In the genomic region with DNA sequence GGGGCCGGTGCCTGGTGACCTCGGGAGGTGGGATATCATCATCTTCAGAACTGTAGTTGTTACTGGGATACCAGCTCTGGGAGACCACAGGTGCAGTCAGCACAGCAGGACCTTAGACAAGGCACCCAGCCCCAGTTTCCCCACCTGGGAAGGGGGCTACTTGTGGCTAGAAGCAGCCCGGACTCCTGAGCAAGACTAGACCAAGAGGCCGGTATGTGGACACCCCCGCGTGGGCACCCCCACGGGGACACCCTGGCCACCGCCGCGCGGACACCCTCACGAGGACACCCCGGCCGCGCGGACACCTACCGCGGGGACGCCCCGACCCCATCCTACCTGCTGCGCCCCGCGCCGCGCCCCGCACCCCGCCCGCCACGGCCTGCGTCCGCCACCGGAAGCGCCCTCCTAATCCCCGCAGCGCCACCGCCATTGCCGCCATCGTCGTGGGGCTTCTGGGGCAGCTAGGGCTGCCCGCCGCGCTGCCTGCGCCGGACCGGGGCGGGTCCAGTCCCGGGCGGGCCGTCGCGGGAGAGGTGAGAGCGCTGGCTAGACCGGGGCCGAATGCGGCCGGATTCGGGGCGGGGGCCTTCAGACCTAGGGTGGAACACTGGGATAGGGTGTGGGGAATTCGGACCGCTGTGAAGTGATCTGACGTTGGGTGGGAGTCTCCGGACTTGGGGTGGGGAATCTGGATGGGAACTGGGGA, we compare ENCODE assay signal across 8 cellular contexts. TPM values are rescaled to one million over a fixed set of nuclear protein-coding genes. Genes with fewer than 3 reads are reported as not detected.
A peak's percentile ranks its signal among the peaks of the same experiment; 100 is the strongest.
DNase-seq lines count a peak whose midpoint lies in the region; ATAC-seq, FAIRE-seq and TF ChIP-seq lines count a peak whose summit lies in the region.

A gene (plus strand): TSS at position 408 of the 706 bp plus-strand sequence. CDS start 20,755 bp downstream, outside the sequence.
A gene (minus strand): TSS at position 454 of the 706 bp plus-strand sequence. CDS start 15 bp downstream, at position 439.

- peak within 1 kb of the TSS; percentile 100 for H3K9ac ChIP-seq in GM12878 (ENCODE audit: control insufficient read depth, insufficient read depth, low read length)
- H3K9ac ChIP-seq in iPS-15b (ENCODE audit: low read depth, low read length): peak within 1 kb of the TSS; percentile 79
- H3K9ac ChIP-seq in skeletal muscle satellite cell (ENCODE audit: low read depth, low read length): peak within 1 kb of the TSS; percentile 100

- H3K4me1 Mint-ChIP-seq in IgD-negative memory B cell: peaks cover 19 to 31% (median 29%) of the 10 kb centered on the region in 3 donors

- in situ Hi-C loops in GM12878 (cut with MboI): no loop called here

- H3K27ac Mint-ChIP-seq in IgD-negative memory B cell: peak within 1 kb of the TSS; percentile 90 to 96 (median 92)

- H3K4me2 ChIP-seq in GM12878 (ENCODE audit: control insufficient read depth, insufficient read depth) (peak within 1 kb of the TSS; percentile 97), skeletal muscle satellite cell (ENCODE audit: low read length) (peak within 1 kb of the TSS; percentile 88)

- ATAC-seq in GM12878 (peak; percentile 91), HG03565 (IDR thresholded peaks at IDR 0.05; ENCODE audit: unreplicated experiment) (no peak)

- POLR2A ChIA-PET in GM12878 (lab: Charles Lee): interaction anchor here (0.5 kb wide), 1 partner anchor 379 kb away, joined by 5 read pairs; no protein-coding TSS in a partner anchor

- H3K36me3 Mint-ChIP-seq in IgD-negative memory B cell: peaks cover 7% of the 10 kb centered on the region

- RAD21 ChIA-PET in GM12878 (lab: Charles Lee; ENCODE audit: unreplicated experiment): interaction anchor here (0.7 to 2.2 kb wide), 2 partner anchors 86 to 166 kb away, joined by 3 to 7 read pairs; no protein-coding TSS in a partner anchor

- DNase-seq in NCI-H345 (lab: John Stamatoyannopoulos, UW) (peak; percentile 54), NCI-H345 treated with DMSO at 0.1 percent for 48 hours (lab: John Stamatoyannopoulos, UW; ENCODE audit: unreplicated experiment) (no peak), T1000 (lab: John Stamatoyannopoulos, UW) (peak; percentile 35), GM12878 (ENCODE audit: low read depth, low spot score) (no peak)

- WGBS in GM12878 (ENCODE audit: insufficient coverage, insufficient replicate concordance, low lambda C conversion rate, missing lambda C conversion rate): 2% methylated on average over 49 of the region's 62 CpGs

- FAIRE-seq in GM12878 (lab: Jason Lieb, UNC): no peak

- no peak for TF ChIP-seq CTCF in GM12878 (IDR thresholded peaks at IDR 0.05 in 2 of 3, conservative IDR thresholded peaks at IDR 0.05 in 1 of 3; ENCODE audit: control insufficient read depth in 2 of 3, extremely low read depth in 1 of 3, insufficient read depth in 1 of 3, low read depth in 3 of 3, low read length in 3 of 3)

- no peaks in the 10 kb centered on the region for H4K20me1 ChIP-seq in GM12878 (ENCODE audit: control insufficient read depth, insufficient read depth)

- peaks cover 0 to 3% (median 2%) of the 10 kb centered on the region in 3 donors for H3K9me3 Mint-ChIP-seq in IgD-negative memory B cell

- intact Hi-C loops in GM12878 (cut with micrococcal nuclease; ENCODE audit: unreplicated experiment): loop anchor here (5.0 kb wide), 1 partner anchor 84 kb away; no protein-coding TSS in a partner anchor

- TF ChIP-seq POLR2A in GM12878 (IDR thresholded peaks at IDR 0.05; ENCODE audit: low read depth, low read length): peak; percentile 93

- peaks cover 39% of the 10 kb centered on the region for H3K79me2 ChIP-seq in GM12878 (ENCODE audit: control insufficient read depth, insufficient read depth, low read length)

- CTCF ChIA-PET in GM12878 (lab: Yijun Ruan, JAX): interaction anchor here (1.3 to 2.0 kb wide), 3 partner anchors 14 to 211 kb away, joined by 3 to 8 read pairs (median 4); no protein-coding TSS in a partner anchor

- H3K4me1 ChIP-seq in GM12878 (ENCODE audit: control insufficient read depth, insufficient read depth, low read length): peaks cover 15% of the 10 kb centered on the region; the same call in 1 of the 2 replicates
- peaks cover 6% of the 10 kb centered on the region for H3K4me1 ChIP-seq in iPS-15b (ENCODE audit: control insufficient read depth, insufficient read depth, low read length)
- H3K4me1 ChIP-seq in skeletal muscle satellite cell (ENCODE audit: control insufficient read depth, insufficient read depth, low read length): peaks cover 36% of the 10 kb centered on the region

- BruUV-seq in GM12878 (replicated peaks; lab: Mats Ljungman, UMichigan): no TSS peak

- SMC1A ChIA-PET in GM12878 (lab: Charles Lee; ENCODE audit: uncharacterized antibody, unreplicated experiment): no interaction called here

- H3K27me3 Mint-ChIP-seq in IgD-negative memory B cell: no peaks in the 10 kb centered on the region

- H3K9me3 ChIP-seq in GM12878 (replicated peaks; ENCODE audit: control insufficient read depth, insufficient read depth, low read length) (no peaks in the 10 kb centered on the region), iPS-15b (ENCODE audit: control insufficient read depth, insufficient read depth, low read length) (no peaks in the 10 kb centered on the region), skeletal muscle satellite cell (replicated peaks; ENCODE audit: low read length) (no peaks in the 10 kb centered on the region)

- peak within 1 kb of the TSS; percentile 85 to 97 (median 95) for H3K4me3 Mint-ChIP-seq in IgD-negative memory B cell

- no peak for TF ChIP-seq EP300 in GM12878 (IDR thresholded peaks at IDR 0.05; ENCODE audit: borderline replicate concordance in 1 of 2, control insufficient read depth in 1 of 2, low read depth in 2 of 2, low read length in 2 of 2)

- H3K27me3 ChIP-seq in GM12878 (replicated peaks in 1 of 2; ENCODE audit: control insufficient read depth in 2 of 2, insufficient read depth in 2 of 2, low read length in 1 of 2): no peaks in the 10 kb centered on the region
- H3K27me3 ChIP-seq in iPS-15b (ENCODE audit: control insufficient read depth, insufficient read depth, low read length): no peaks in the 10 kb centered on the region
- no peaks in the 10 kb centered on the region for H3K27me3 ChIP-seq in skeletal muscle satellite cell (ENCODE audit: control insufficient read depth, insufficient read depth, low read length)

- H3K36me3 ChIP-seq in GM12878 (ENCODE audit: control insufficient read depth in 2 of 2, insufficient read depth in 2 of 2, low read length in 1 of 2) (no peaks in the 10 kb centered on the region), iPS-15b (ENCODE audit: control insufficient read depth, insufficient read depth, low read length) (no peaks in the 10 kb centered on the region), skeletal muscle satellite cell (ENCODE audit: insufficient read depth, low read length) (no peaks in the 10 kb centered on the region)

- peak within 1 kb of the TSS; percentile 91 for H3K27ac ChIP-seq in GM12878 (ENCODE audit: control insufficient read depth, insufficient read depth)

- TF ChIP-seq RAD21 in GM12878 (IDR thresholded peaks at IDR 0.05; ENCODE audit: insufficient read depth, low read depth, low read length): no peak

- H2AFZ ChIP-seq in GM12878 (ENCODE audit: control insufficient read depth, low read depth, low read length): peak within 1 kb of the TSS; percentile 92

- H3K4me3 ChIP-seq in GM12878 (peak within 1 kb of the TSS; percentile 94), iPS-15b (ENCODE audit: low read depth, low read length) (peak within 1 kb of the TSS; percentile 69), skeletal muscle satellite cell (ENCODE audit: low read length) (peak within 1 kb of the TSS; percentile 91)

TF ChIP-seq in GM12878, 131 proteins besides CTCF, POLR2A, EP300 and RAD21 (continues in another document):
- TF ChIP-seq STAT3 (IDR thresholded peaks at IDR 0.05; ENCODE audit: low read depth, low read length) (no peak), HCFC1 (IDR thresholded peaks at IDR 0.05; ENCODE audit: low read length) (0 out of 2 replicates have a peak, but pooled peaks have one; percentile 34)

RNA-seq across cellular contexts. Expression of the first gene that starts in this region (rescaled TPM):
- polyA plus RNA-seq in IgD-negative memory B cell (85.3 TPM), GM12878 (2011; rRNA removed) (12.4 and 30.7 TPM in 2 replicates), GM12878 (2014; fragmentation: Illumina TruSeq; extraction: Trizol) (4.8 and 26.1 TPM in 2 replicates), GM12878 (2014; fragmentation: Nextera tagmentation; extraction: Ambion mirVana) (10 to 100 TPM in 1 of 2 experiments, 1 to 10 TPM in 1; 4.5 to 16.1 TPM), GM12878 (2014; rRNA removed) (98.5 and 117 TPM in 2 replicates), GM12878 (2016; fragmentation: Nextera tagmentation; extraction: Ambion mirVana) (100 to 1,000 TPM; 142 to 152 TPM)
- 66.9 and 75.9 TPM in 2 replicates for total RNA-seq in GM12878 (2013; cell fraction: nucleolus; rRNA removed)
- total RNA-seq in GM12878 (2014; rRNA removed) (107 and 112 TPM in 2 replicates), GM12878 (2014; rRNA removed; fragmentation: Illumina TruSeq; extraction: Trizol) (26.8 and 33.7 TPM in 2 replicates), GM12878 (2021) (99.7 and 114 TPM in 2 replicates)
- 26.9 TPM for polyA plus RNA-seq in GM12878 (2011; ENCODE audit: low read depth)
- polyA plus RNA-seq in GM12878 (2011; cell fraction: cytosol; rRNA removed): 67.0 and 75.8 TPM in 2 replicates
- 77.9 and 87.9 TPM in 2 replicates for polyA plus RNA-seq in GM12878 (2011; cell fraction: nucleus; rRNA removed)
- polyA plus RNA-seq in GM12878 (2012): 76.9 and 81.1 TPM in 2 replicates
- 18.1 and 31.4 TPM in 2 replicates for polyA minus RNA-seq in GM12878 (2011; rRNA and poly(A)+ RNA removed)
- polyA minus RNA-seq in GM12878 (2011; cell fraction: cytosol; rRNA and poly(A)+ RNA removed): 13.0 and 19.3 TPM in 2 replicates
- 11.8 and 20.2 TPM in 2 replicates for polyA minus RNA-seq in GM12878 (2011; cell fraction: nucleus; rRNA and poly(A)+ RNA removed)
- total RNA-seq in skeletal muscle satellite cell (2012; rRNA removed): 184 and 210 TPM in 2 replicates

RNA-seq across cellular contexts. Expression of the second gene that starts in this region (rescaled TPM):
- polyA plus RNA-seq in IgD-negative memory B cell (17.3 TPM), GM12878 (2011; rRNA removed) (8.6 and 12.4 TPM in 2 replicates), GM12878 (2014; fragmentation: Illumina TruSeq; extraction: Trizol) (7.7 and 8.7 TPM in 2 replicates), GM12878 (2014; fragmentation: Nextera tagmentation; extraction: Ambion mirVana) (1 to 10 TPM; 1.6 to 1.9 TPM), GM12878 (2014; rRNA removed) (14.1 and 15.4 TPM in 2 replicates), GM12878 (2016; fragmentation: Nextera tagmentation; extraction: Ambion mirVana) (10 to 100 TPM; 24.3 to 26.0 TPM)
- total RNA-seq in GM12878 (2013; cell fraction: nucleolus; rRNA removed): 34.2 and 45.3 TPM in 2 replicates
- total RNA-seq in GM12878 (2014; rRNA removed) (13.9 and 16.5 TPM in 2 replicates), GM12878 (2014; rRNA removed; fragmentation: Illumina TruSeq; extraction: Trizol) (10.0 and 11.2 TPM in 2 replicates), GM12878 (2021) (17.7 and 19.4 TPM in 2 replicates)
- 7.3 TPM for polyA plus RNA-seq in GM12878 (2011; ENCODE audit: low read depth)
- 15.1 and 16.9 TPM in 2 replicates for polyA plus RNA-seq in GM12878 (2011; cell fraction: cytosol; rRNA removed)
- polyA plus RNA-seq in GM12878 (2011; cell fraction: nucleus; rRNA removed): 24.7 and 26.3 TPM in 2 replicates
- 15.5 and 17.1 TPM in 2 replicates for polyA plus RNA-seq in GM12878 (2012)
- polyA minus RNA-seq in GM12878 (2011; rRNA and poly(A)+ RNA removed): 8.6 and 15.8 TPM in 2 replicates
- polyA minus RNA-seq in GM12878 (2011; cell fraction: cytosol; rRNA and poly(A)+ RNA removed): 7.1 and 11.1 TPM in 2 replicates
- polyA minus RNA-seq in GM12878 (2011; cell fraction: nucleus; rRNA and poly(A)+ RNA removed): 7.9 and 14.4 TPM in 2 replicates
- 21.3 and 23.4 TPM in 2 replicates for total RNA-seq in skeletal muscle satellite cell (2012; rRNA removed)

Comparison
In these comparisons a context has a peak if more than half of its experiments do, and no peak if none do; other contexts are left out.
1. DNase-seq: peak in NCI-H345 (single experiment) and T1000 (single experiment); none in NCI-H345 treated with DMSO at 0.1 percent for 48 hours (single experiment) and GM12878 (single experiment).
2. Peak in every context shown above with its lines, with median percentiles within 50 percentile points of each other: H3K4me3 ChIP-seq and H3K9ac ChIP-seq.